11 cellular contexts compared by ENCODE assay signal in the genomic region with DNA sequence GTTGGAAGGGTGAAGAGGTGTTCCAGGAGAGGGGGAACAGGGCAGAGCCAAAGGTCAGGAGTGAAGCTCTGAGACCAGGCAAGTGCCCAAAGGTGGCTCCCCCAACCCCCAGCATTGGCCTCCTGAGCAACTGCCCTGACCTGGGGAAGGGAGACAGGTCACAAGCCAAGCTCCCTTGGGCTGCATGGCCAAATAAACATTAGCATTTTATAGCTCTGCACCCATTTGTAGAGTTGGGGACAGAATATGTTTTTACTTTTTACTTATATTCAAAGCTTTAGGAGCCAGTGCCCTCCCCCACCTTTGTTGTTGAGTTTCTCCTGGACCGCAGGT. TPM values are rescaled to one million over a fixed set of nuclear protein-coding genes. Genes with fewer than 3 reads are reported as not detected.
A peak's percentile ranks its signal among the peaks of the same experiment; 100 is the strongest.
DNase-seq lines count a peak whose midpoint lies in the region; ATAC-seq and TF ChIP-seq lines count a peak whose summit lies in the region.
"Had no signal": no experiment of that assay in that cellular context is flagged by ENCODE, and none has a peak within 500 bp of the region (broad histone marks: within the 10 kb centered on the region; RNA-seq: fewer than 3 reads in every experiment).

No MANE protein-coding gene starts in this region.

- peaks cover 55% of the 10 kb centered on the region for H3K4me1 ChIP-seq in body of pancreas
- H3K4me1 ChIP-seq in foreskin keratinocyte, result peaks cover 3% of the 10 kb centered on the region

- no peaks in the 10 kb centered on the region for H3K9me3 Mint-ChIP-seq in CD4-positive, alpha-beta T cell

- H3K27me3 ChIP-seq in CD4-positive, alpha-beta T cell (ENCODE audit: control insufficient read depth, insufficient read depth, low read length), result peaks cover 60% of the 10 kb centered on the region
- peaks cover 4% of the 10 kb centered on the region; the same call in 1 of the 2 replicates for H3K27me3 ChIP-seq in MG63
- H3K27me3 ChIP-seq in body of pancreas, result no peaks in the 10 kb centered on the region
- peaks cover 56% of the 10 kb centered on the region for H3K27me3 ChIP-seq in foreskin keratinocyte

- intact Hi-C loops in CD4-positive, alpha-beta T cell (cut with DNase I, micrococcal nuclease), result no loop called here
- intact Hi-C loops in body of pancreas (cut with DNase I), result no loop called here

- H3K27ac Mint-ChIP-seq in CD4-positive, alpha-beta T cell, result no peak overlapping the region

- POLR2A ChIA-PET in CD4-positive, alpha-beta T cell (lab: Charles Lee), result no interaction called here

- H3K4me3 Mint-ChIP-seq in CD4-positive, alpha-beta T cell, result peak overlapping the region; percentile 62

- no peak for ATAC-seq in CD4-positive, alpha-beta T cell (ENCODE audit: poor library complexity)
- ATAC-seq in HG03196 (IDR thresholded peaks at IDR 0.05; ENCODE audit: unreplicated experiment) (no peak), body of pancreas (no peak), foreskin keratinocyte (no peak), HG02798 (IDR thresholded peaks at IDR 0.05; ENCODE audit: poor library complexity, unreplicated experiment) (no peak)

- H3K4me3 ChIP-seq in MG63 (peak overlapping the region; percentile 40), fibroblast of the aortic adventitia (ENCODE audit: low read depth, low read length) (peak overlapping the region; percentile 64), body of pancreas (no peak overlapping the region)

- no peaks in the 10 kb centered on the region for H3K36me3 Mint-ChIP-seq in CD4-positive, alpha-beta T cell (ENCODE audit: low read depth)

- no peaks in the 10 kb centered on the region for H3K9me3 ChIP-seq in CD4-positive, alpha-beta T cell (ENCODE audit: control insufficient read depth, low read length)
- H3K9me3 ChIP-seq in MG63, result no peaks in the 10 kb centered on the region
- no peaks in the 10 kb centered on the region for H3K9me3 ChIP-seq in body of pancreas

- H3K36me3 ChIP-seq in MG63 (no peaks in the 10 kb centered on the region), body of pancreas (replicated peaks in 1 of 2; ENCODE audit: insufficient read depth in 1 of 2, low read depth in 2 of 2) (no peaks in the 10 kb centered on the region)

- DNase-seq in CD4-positive, alpha-beta T cell, result no peak
- DNase-seq in MG63, result no peak
- no peak for DNase-seq in fibroblast of the aortic adventitia (ENCODE audit: low read depth)
- DNase-seq in pons (ENCODE audit: low spot score), result peak; percentile 17
- DNase-seq in body of pancreas, result no peak
- no peak for DNase-seq in foreskin keratinocyte
- DNase-seq: COR-L47, NCI-H446, small intestine had no signal

- TF ChIP-seq CTCF in CD4-positive, alpha-beta T cell (IDR thresholded peaks at IDR 0.05), result no peak
- TF ChIP-seq CTCF in fibroblast of the aortic adventitia (IDR thresholded peaks at IDR 0.05; ENCODE audit: insufficient read depth, low read length), result no peak
- TF ChIP-seq CTCF in body of pancreas (IDR thresholded peaks at IDR 0.05), result no peak
- no peak for TF ChIP-seq CTCF in foreskin keratinocyte (conservative IDR thresholded peaks at IDR 0.05)

- no peak overlapping the region for H3K27ac ChIP-seq in CD4-positive, alpha-beta T cell (ENCODE audit: low read depth, low read length)
- H3K27ac ChIP-seq in body of pancreas (peak overlapping the region in 1 of 4 donors; percentile 35), foreskin keratinocyte (no peak overlapping the region)

- peaks cover 63% of the 10 kb centered on the region for H3K27me3 Mint-ChIP-seq in CD4-positive, alpha-beta T cell

- peaks cover 10% of the 10 kb centered on the region for H3K4me1 Mint-ChIP-seq in CD4-positive, alpha-beta T cell (ENCODE audit: low read depth)

- no peak for TF ChIP-seq POLR2A in body of pancreas (IDR thresholded peaks at IDR 0.05)

- 92 to 100% methylated on average over 1 of the region's 1 CpG for WGBS in body of pancreas, 2 donors

- CTCF ChIA-PET in CD4-positive, alpha-beta T cell (lab: Charles Lee), result no interaction called here

RNA-seq across cellular contexts. Expression of gene UNC5B, which starts 4.0 kb away (rescaled TPM):
- total RNA-seq in CD4-positive, alpha-beta T cell, result under 1 TPM in 1 of 2 experiments, not detected in 1; 0.03 TPM
- total RNA-seq in MG63 (2014; rRNA removed; shearing (Covaris generic); ENCODE audit: low replicate concordance), result 8.0 and 11.4 TPM in 2 replicates
- total RNA-seq in fibroblast of the aortic adventitia (ENCODE audit: low replicate concordance), result 20.6 and 35.7 TPM in 2 replicates
- total RNA-seq in body of pancreas, result 10 to 100 TPM; 10.4 to 11.2 TPM
- total RNA-seq in foreskin keratinocyte, result 0.67 and 0.75 TPM in 2 replicates
- 0.28 and 0.30 TPM in 2 replicates for polyA plus RNA-seq in foreskin keratinocyte

Comparison
In these comparisons a context has a peak if more than half of its experiments do, and no peak if none do; other contexts are left out.
1. H3K4me3 ChIP-seq: peak in MG63 (single experiment) and fibroblast of the aortic adventitia (single experiment); none in body of pancreas (0 of 2).